In the genomic region with DNA sequence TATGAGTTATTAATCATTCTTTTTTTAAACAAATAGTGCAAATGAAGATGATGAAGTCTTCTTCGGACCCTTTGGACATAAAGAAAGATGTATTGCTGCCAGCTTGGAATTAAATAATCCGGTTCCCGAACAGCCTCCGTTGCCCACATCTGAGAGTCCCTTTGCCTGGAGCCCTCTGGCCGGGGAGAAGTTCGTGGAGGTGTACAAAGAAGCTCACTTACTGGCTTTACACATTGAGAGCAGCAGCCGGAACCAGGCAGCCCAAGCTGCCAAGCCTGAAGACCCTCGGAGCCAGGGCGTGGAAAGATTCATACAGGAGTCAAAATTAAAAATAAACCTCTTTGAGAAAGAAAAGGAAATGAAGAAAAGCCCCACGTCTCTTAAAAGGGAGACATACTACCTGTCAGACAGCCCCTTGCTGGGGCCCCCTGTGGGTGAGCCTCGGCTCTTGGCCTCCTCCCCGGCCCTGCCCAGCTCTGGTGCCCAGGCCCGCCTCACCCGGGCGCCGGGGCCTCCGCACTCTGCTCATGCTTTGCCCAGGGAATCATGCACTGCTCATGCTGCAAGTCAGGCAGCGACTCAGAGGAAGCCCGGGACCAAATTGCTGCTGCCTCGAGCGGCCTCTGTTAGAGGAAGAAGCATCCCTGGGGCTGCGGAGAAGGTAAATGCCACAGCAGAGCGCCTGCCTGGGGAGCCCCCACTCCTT, we compare ENCODE assay signal across 19 cellular contexts. TPM values are rescaled to one million over a fixed set of nuclear protein-coding genes. Genes with fewer than 3 reads are reported as not detected.
"Had no signal": no experiment of that assay in that cellular context is flagged by ENCODE, and none has a peak within 500 bp of the region (broad histone marks: within the 10 kb centered on the region; RNA-seq: fewer than 3 reads in every experiment).

No MANE protein-coding gene starts in this region.

- H3K27me3 Mint-ChIP-seq: activated CD4-positive, alpha-beta memory T cell treated with anti-CD3 and anti-CD28 coated beads for 36 hours; activated CD4-positive, alpha-beta T cell treated with anti-CD3 and anti-CD28 coated beads for 36 hours; activated CD8-positive, alpha-beta memory T cell treated with anti-CD3 and anti-CD28 coated beads, Interleukin-2, amount 10 ng/mL, durations not matched to agents 7 days and 5 days; naive B cell had no signal

- H3K27ac Mint-ChIP-seq: activated CD4-positive, alpha-beta memory T cell treated with anti-CD3 and anti-CD28 coated beads for 36 hours; activated CD4-positive, alpha-beta T cell treated with anti-CD3 and anti-CD28 coated beads for 36 hours; activated CD8-positive, alpha-beta memory T cell treated with anti-CD3 and anti-CD28 coated beads, Interleukin-2, amount 10 ng/mL, durations not matched to agents 7 days and 5 days; activated T-helper 2 cell treated with anti-CD3 and anti-CD28 coated beads, Interferon-gamma antibody, Interleukin-2, Interleukin-4, amounts not matched to agents 10 μg/mL and 5 μg/mL and 100 μg/mL, durations not matched to agents 14 hours and 24 hours and 36 hours had no signal

- H3K4me3 Mint-ChIP-seq: activated CD4-positive, alpha-beta memory T cell treated with anti-CD3 and anti-CD28 coated beads for 36 hours; activated CD4-positive, alpha-beta T cell treated with anti-CD3 and anti-CD28 coated beads for 36 hours; activated CD8-positive, alpha-beta memory T cell treated with anti-CD3 and anti-CD28 coated beads, Interleukin-2, amount 10 ng/mL, durations not matched to agents 7 days and 5 days; naive B cell had no signal

- DNase-seq: activated CD4-positive, alpha-beta memory T cell treated with anti-CD3 and anti-CD28 coated beads for 36 hours; activated CD4-positive, alpha-beta T cell treated with anti-CD3 and anti-CD28 coated beads for 36 hours; activated CD8-positive, alpha-beta memory T cell treated with anti-CD3 and anti-CD28 coated beads, Interleukin-2, amount 10 ng/mL, durations not matched to agents 7 days and 5 days; activated naive CD4-positive, alpha-beta T cell treated with anti-CD3 and anti-CD28 coated beads, Interleukin-2, amount 50 U/mL, for 16 hours; activated T-cell treated with anti-CD3 and anti-CD28 coated beads, Interleukin-2, amount 50 U/mL, for 1 hour; foreskin keratinocyte; head of caudate nucleus; naive B cell; stimulated activated CD4-positive, alpha-beta T cell treated with anti-CD3 and anti-CD28 coated beads, Interleukin-15, amount 100 ng/mL, for 24 hours; stimulated activated CD4-positive, alpha-beta T cell treated with anti-CD3 and anti-CD28 coated beads, Interleukin-4, amount 100 ng/mL, for 1 hour; stimulated activated naive CD4-positive, alpha-beta T cell had no signal

- H3K27me3 ChIP-seq: cardiac muscle cell, foreskin keratinocyte, tibial nerve had no signal

- H3K4me3 ChIP-seq: cardiac muscle cell, lung, tibial nerve had no signal

- H3K36me3 Mint-ChIP-seq: naive B cell had no signal

- H3K4me1 ChIP-seq: foreskin keratinocyte, parathyroid adenoma, tibial nerve had no signal

- H3K4me1 Mint-ChIP-seq: naive B cell had no signal

- H3K27ac ChIP-seq: cardiac muscle cell, foreskin keratinocyte, parathyroid adenoma, tibial nerve had no signal

- H2AFZ ChIP-seq: parathyroid adenoma had no signal

- H3K9me3 Mint-ChIP-seq: activated CD4-positive, alpha-beta memory T cell treated with anti-CD3 and anti-CD28 coated beads for 36 hours; activated T-helper 2 cell treated with anti-CD3 and anti-CD28 coated beads, Interferon-gamma antibody, Interleukin-2, Interleukin-4, amounts not matched to agents 10 μg/mL and 5 μg/mL and 100 μg/mL, durations not matched to agents 14 hours and 24 hours and 36 hours; naive B cell had no signal

- H3K36me3 ChIP-seq: tibial nerve had no signal

- ATAC-seq: activated CD4-positive, alpha-beta T cell treated with anti-CD3 and anti-CD28 coated beads for 36 hours; activated CD8-positive, alpha-beta memory T cell treated with anti-CD3 and anti-CD28 coated beads, Interleukin-2, amount 10 ng/mL, durations not matched to agents 7 days and 5 days; foreskin keratinocyte had no signal

- H3K9ac ChIP-seq: parathyroid adenoma had no signal

- H3K79me2 ChIP-seq: parathyroid adenoma had no signal

- H3K9me3 ChIP-seq: tibial nerve had no signal

RNA-seq across cellular contexts. Expression of gene PKDREJ, which starts 45.3 kb away (rescaled TPM):
- total RNA-seq: activated CD4-positive, alpha-beta memory T cell treated with anti-CD3 and anti-CD28 coated beads for 36 hours; activated CD4-positive, alpha-beta T cell treated with anti-CD3 and anti-CD28 coated beads for 36 hours; activated CD8-positive, alpha-beta memory T cell treated with anti-CD3 and anti-CD28 coated beads, Interleukin-2, amount 10 ng/mL, durations not matched to agents 7 days and 5 days; activated T-helper 2 cell treated with anti-CD3 and anti-CD28 coated beads, Interferon-gamma antibody, Interleukin-2, Interleukin-4, amounts not matched to agents 10 μg/mL and 5 μg/mL and 100 μg/mL, durations not matched to agents 14 hours and 24 hours and 36 hours; dermis microvascular lymphatic vessel endothelial cell; foreskin keratinocyte; renal cortical epithelial cell; T-helper 1 cell treated with Interleukin-12 subunit alpha and Interleukin-12 subunit beta and Interleukin-4 antibody, amounts not matched to agents 30 ng/mL and 1 ng/mL, for 36 hours had no signal
